In the genomic region with DNA sequence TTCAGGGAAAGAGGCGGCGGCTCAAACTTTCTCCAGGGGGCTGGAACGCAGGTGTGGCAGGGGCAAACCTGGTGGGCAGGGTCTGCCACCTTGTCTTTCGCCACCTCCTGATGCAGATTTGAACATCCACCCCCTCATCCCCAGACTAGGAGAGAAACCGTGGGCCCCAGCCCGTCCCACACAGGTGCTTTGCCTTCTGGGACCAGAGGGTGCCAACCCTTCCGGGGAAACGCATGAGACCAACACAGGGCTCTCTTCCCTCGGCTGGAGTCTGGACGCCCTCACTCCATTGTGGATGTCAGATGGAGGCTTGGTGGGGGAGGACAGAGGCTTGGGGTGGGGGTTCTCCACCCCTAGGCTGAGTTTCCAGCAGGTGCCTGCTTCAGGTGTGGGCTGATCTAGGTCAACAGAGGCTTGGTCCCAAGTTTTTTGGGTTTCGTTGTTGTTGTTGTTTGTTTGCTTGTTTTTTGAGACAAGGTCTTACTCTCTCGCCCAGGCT, we compare ENCODE assay signal across 10 cellular contexts. TPM values are rescaled to one million over a fixed set of nuclear protein-coding genes. Genes with fewer than 3 reads are reported as not detected.
DNase-seq lines count a peak whose midpoint lies in the region; ATAC-seq and TF ChIP-seq lines count a peak whose summit lies in the region.
"Had no signal": no experiment of that assay in that cellular context is flagged by ENCODE, and none has a peak within 500 bp of the region (broad histone marks: within the 10 kb centered on the region; RNA-seq: fewer than 3 reads in every experiment).

No MANE protein-coding gene starts in this region.

- H3K36me3 Mint-ChIP-seq in activated CD8-positive, alpha-beta T cell treated with anti-CD3 and anti-CD28 coated beads for 36 hours (ENCODE audit: low read depth), result no peaks in the 10 kb centered on the region
- H3K36me3 Mint-ChIP-seq in activated CD8-positive, alpha-beta T cell treated with anti-CD3 and anti-CD28 coated beads, Interleukin-2, amount 10 ng/mL, durations not matched to agents 7 days and 5 days (ENCODE audit: low read depth), result no peaks in the 10 kb centered on the region
- no peaks in the 10 kb centered on the region for H3K36me3 Mint-ChIP-seq in immature natural killer cell
- no peaks in the 10 kb centered on the region for H3K36me3 Mint-ChIP-seq in stimulated activated memory B cell treated with anti-CD40 and anti-IgM and Interleukin-4, amounts not matched to agents 10 μg/mL and 1 μg/mL and 100 μg/mL, for 72 hours
- H3K36me3 Mint-ChIP-seq: activated naive CD4-positive, alpha-beta T cell treated with anti-CD3 and anti-CD28 coated beads, Interleukin-2, amount 50 U/mL, for 72 hours had no signal

- peak overlapping the region; percentile 62 for H3K4me3 Mint-ChIP-seq in activated CD8-positive, alpha-beta T cell treated with anti-CD3 and anti-CD28 coated beads for 36 hours
- H3K4me3 Mint-ChIP-seq in activated CD8-positive, alpha-beta T cell treated with anti-CD3 and anti-CD28 coated beads, Interleukin-2, amount 10 ng/mL, durations not matched to agents 7 days and 5 days, result no peak overlapping the region
- H3K4me3 Mint-ChIP-seq in immature natural killer cell, result peak overlapping the region in 4 of 5 donors; percentile 10 to 78 (median 48)
- H3K4me3 Mint-ChIP-seq in stimulated activated memory B cell treated with anti-CD40 and anti-IgM and Interleukin-4, amounts not matched to agents 10 μg/mL and 1 μg/mL and 100 μg/mL, for 72 hours, result peak overlapping the region; percentile 78

- intact Hi-C loops in activated CD8-positive, alpha-beta T cell treated with anti-CD3 and anti-CD28 coated beads for 36 hours (cut with micrococcal nuclease), result loop anchor here (5.0 to 10.0 kb wide), 2 partner anchors 437 to 474 kb away; a partner anchor contains a TSS

- peak overlapping the region; percentile 51; the same call in 1 of the 2 replicates for H3K27ac ChIP-seq in VCaP

- H3K27ac Mint-ChIP-seq in activated CD8-positive, alpha-beta T cell treated with anti-CD3 and anti-CD28 coated beads for 36 hours, result no peak overlapping the region
- no peak overlapping the region for H3K27ac Mint-ChIP-seq in activated CD8-positive, alpha-beta T cell treated with anti-CD3 and anti-CD28 coated beads, Interleukin-2, amount 10 ng/mL, durations not matched to agents 7 days and 5 days
- peak overlapping the region in 3 of 6 donors; percentile 55 to 79 (median 76) for H3K27ac Mint-ChIP-seq in immature natural killer cell
- peak overlapping the region; percentile 76 for H3K27ac Mint-ChIP-seq in stimulated activated memory B cell treated with anti-CD40 and anti-IgM and Interleukin-4, amounts not matched to agents 10 μg/mL and 1 μg/mL and 100 μg/mL, for 72 hours

- ATAC-seq in activated CD8-positive, alpha-beta T cell treated with anti-CD3 and anti-CD28 coated beads for 36 hours, result no peak
- ATAC-seq in activated CD8-positive, alpha-beta T cell treated with anti-CD3 and anti-CD28 coated beads, Interleukin-2, amount 10 ng/mL, durations not matched to agents 7 days and 5 days, result no peak
- no peak for ATAC-seq in stimulated activated memory B cell treated with anti-CD40 and anti-IgM and Interleukin-4, amounts not matched to agents 10 μg/mL and 1 μg/mL and 100 μg/mL, for 72 hours
- ATAC-seq in GM21423 (IDR thresholded peaks at IDR 0.05; ENCODE audit: unreplicated experiment) (no peak), esophagus mucosa (no peak)

- DNase-seq in activated CD8-positive, alpha-beta T cell treated with anti-CD3 and anti-CD28 coated beads for 36 hours, result no peak
- no peak for DNase-seq in activated CD8-positive, alpha-beta T cell treated with anti-CD3 and anti-CD28 coated beads, Interleukin-2, amount 10 ng/mL, durations not matched to agents 7 days and 5 days
- DNase-seq in immature natural killer cell, result no peak
- DNase-seq in COLO829 (ENCODE audit: low spot score), result no peak

- no peaks in the 10 kb centered on the region for H3K27me3 Mint-ChIP-seq in activated CD8-positive, alpha-beta T cell treated with anti-CD3 and anti-CD28 coated beads for 36 hours
- H3K27me3 Mint-ChIP-seq in activated CD8-positive, alpha-beta T cell treated with anti-CD3 and anti-CD28 coated beads, Interleukin-2, amount 10 ng/mL, durations not matched to agents 7 days and 5 days (ENCODE audit: low read depth), result peaks cover 2% of the 10 kb centered on the region
- peaks cover 4 to 12% (median 5%) of the 10 kb centered on the region in 3 donors for H3K27me3 Mint-ChIP-seq in immature natural killer cell (ENCODE audit: low read depth in 3 of 3)
- peaks cover 8% of the 10 kb centered on the region for H3K27me3 Mint-ChIP-seq in stimulated activated memory B cell treated with anti-CD40 and anti-IgM and Interleukin-4, amounts not matched to agents 10 μg/mL and 1 μg/mL and 100 μg/mL, for 72 hours

- TF ChIP-seq CTCF in activated CD8-positive, alpha-beta T cell treated with anti-CD3 and anti-CD28 coated beads for 36 hours (IDR thresholded peaks at IDR 0.05), result no peak
- TF ChIP-seq CTCF in VCaP (conservative IDR thresholded peaks at IDR 0.05), result no peak

- no peaks in the 10 kb centered on the region for H3K9me3 Mint-ChIP-seq in activated CD8-positive, alpha-beta T cell treated with anti-CD3 and anti-CD28 coated beads for 36 hours
- no peaks in the 10 kb centered on the region for H3K9me3 Mint-ChIP-seq in activated CD8-positive, alpha-beta T cell treated with anti-CD3 and anti-CD28 coated beads, Interleukin-2, amount 10 ng/mL, durations not matched to agents 7 days and 5 days (ENCODE audit: insufficient read depth)
- H3K9me3 Mint-ChIP-seq in immature natural killer cell, result no peaks in the 10 kb centered on the region
- H3K9me3 Mint-ChIP-seq in stimulated activated memory B cell treated with anti-CD40 and anti-IgM and Interleukin-4, amounts not matched to agents 10 μg/mL and 1 μg/mL and 100 μg/mL, for 72 hours, result no peaks in the 10 kb centered on the region
- H3K9me3 Mint-ChIP-seq: activated naive CD4-positive, alpha-beta T cell treated with anti-CD3 and anti-CD28 coated beads, Interleukin-2, amount 50 U/mL, for 72 hours had no signal

- peaks cover 32% of the 10 kb centered on the region for H3K4me1 Mint-ChIP-seq in activated CD8-positive, alpha-beta T cell treated with anti-CD3 and anti-CD28 coated beads for 36 hours (ENCODE audit: low read depth)
- H3K4me1 Mint-ChIP-seq in activated CD8-positive, alpha-beta T cell treated with anti-CD3 and anti-CD28 coated beads, Interleukin-2, amount 10 ng/mL, durations not matched to agents 7 days and 5 days (ENCODE audit: low read depth), result peaks cover 42% of the 10 kb centered on the region
- H3K4me1 Mint-ChIP-seq in immature natural killer cell, result peaks cover 27 to 30% of the 10 kb centered on the region in 2 donors
- H3K4me1 Mint-ChIP-seq in stimulated activated memory B cell treated with anti-CD40 and anti-IgM and Interleukin-4, amounts not matched to agents 10 μg/mL and 1 μg/mL and 100 μg/mL, for 72 hours, result peaks cover 35% of the 10 kb centered on the region

- CTCF ChIA-PET in activated CD8-positive, alpha-beta T cell treated with anti-CD3 and anti-CD28 coated beads for 36 hours (lab: Charles Lee), result interaction anchor here (0.7 to 2.3 kb wide), 25 partner anchors 9 to 480 kb away, joined by 3 to 22 read pairs (median 4); a partner anchor contains a TSS
- CTCF ChIA-PET in activated CD8-positive, alpha-beta T cell treated with anti-CD3 and anti-CD28 coated beads, Interleukin-2, amount 10 ng/mL, durations not matched to agents 7 days and 5 days (lab: Charles Lee), result interaction anchor here (0.7 to 6.3 kb wide), 20 partner anchors 11 to 480 kb away, joined by 3 to 81 read pairs (median 4); a partner anchor contains a TSS

- POLR2A ChIA-PET in activated CD8-positive, alpha-beta T cell treated with anti-CD3 and anti-CD28 coated beads for 36 hours (lab: Charles Lee), result interaction anchor here (0.7 to 1.2 kb wide), 2 partner anchors 9 to 471 kb away, joined by 3 to 4 read pairs; a partner anchor contains a TSS
- POLR2A ChIA-PET in activated CD8-positive, alpha-beta T cell treated with anti-CD3 and anti-CD28 coated beads, Interleukin-2, amount 10 ng/mL, durations not matched to agents 7 days and 5 days (lab: Charles Lee), result interaction anchor here (1.4 kb wide), 1 partner anchor 437 kb away, joined by 4 read pairs; no protein-coding TSS in a partner anchor

RNA-seq across cellular contexts. Expression of a gene that starts 9.6 kb away (rescaled TPM):
- not detected for total RNA-seq in activated CD8-positive, alpha-beta T cell treated with anti-CD3 and anti-CD28 coated beads for 36 hours
- not detected for total RNA-seq in activated CD8-positive, alpha-beta T cell treated with anti-CD3 and anti-CD28 coated beads, Interleukin-2, amount 10 ng/mL, durations not matched to agents 7 days and 5 days
- not detected for polyA plus RNA-seq in immature natural killer cell
- total RNA-seq in esophagus mucosa, result not detected
- total RNA-seq: pulmonary artery endothelial cell had no signal

RNA-seq across cellular contexts. Expression of a gene that starts 14.6 kb away (rescaled TPM):
- 10 to 100 TPM; 69.5 to 74.4 TPM for total RNA-seq in activated CD8-positive, alpha-beta T cell treated with anti-CD3 and anti-CD28 coated beads for 36 hours
- 10 to 100 TPM; 36.2 to 39.2 TPM for total RNA-seq in activated CD8-positive, alpha-beta T cell treated with anti-CD3 and anti-CD28 coated beads, Interleukin-2, amount 10 ng/mL, durations not matched to agents 7 days and 5 days
- 10 to 100 TPM; 33.8 to 41.3 (median 35.8) TPM for polyA plus RNA-seq in immature natural killer cell
- 18.8 TPM for total RNA-seq in esophagus mucosa

RNA-seq across cellular contexts. Expression of a gene that starts 30.6 kb away (rescaled TPM):
- 10 to 100 TPM; 16.6 TPM for total RNA-seq in activated CD8-positive, alpha-beta T cell treated with anti-CD3 and anti-CD28 coated beads for 36 hours
- total RNA-seq in activated CD8-positive, alpha-beta T cell treated with anti-CD3 and anti-CD28 coated beads, Interleukin-2, amount 10 ng/mL, durations not matched to agents 7 days and 5 days, result 10 to 100 TPM; 25.4 to 27.7 TPM
- polyA plus RNA-seq in immature natural killer cell, result 10 to 100 TPM; 13.9 to 26.6 (median 19.9) TPM
- total RNA-seq in esophagus mucosa, result 11.4 TPM

RNA-seq across cellular contexts. Expression of a gene that starts 54.1 kb away (rescaled TPM):
- 1 to 10 TPM in 1 of 2 experiments, under 1 TPM in 1; 0.85 to 1.2 TPM for total RNA-seq in activated CD8-positive, alpha-beta T cell treated with anti-CD3 and anti-CD28 coated beads for 36 hours
- total RNA-seq in activated CD8-positive, alpha-beta T cell treated with anti-CD3 and anti-CD28 coated beads, Interleukin-2, amount 10 ng/mL, durations not matched to agents 7 days and 5 days, result under 1 TPM in 1 of 2 experiments, not detected in 1; 0.21 TPM
- polyA plus RNA-seq in immature natural killer cell, result under 1 TPM in 1 of 3 donors, not detected in 2; 0.18 TPM
- 1.5 TPM for total RNA-seq in esophagus mucosa
- total RNA-seq: pulmonary artery endothelial cell had no signal
